20 cellular contexts compared by ENCODE assay signal in the genomic region with DNA sequence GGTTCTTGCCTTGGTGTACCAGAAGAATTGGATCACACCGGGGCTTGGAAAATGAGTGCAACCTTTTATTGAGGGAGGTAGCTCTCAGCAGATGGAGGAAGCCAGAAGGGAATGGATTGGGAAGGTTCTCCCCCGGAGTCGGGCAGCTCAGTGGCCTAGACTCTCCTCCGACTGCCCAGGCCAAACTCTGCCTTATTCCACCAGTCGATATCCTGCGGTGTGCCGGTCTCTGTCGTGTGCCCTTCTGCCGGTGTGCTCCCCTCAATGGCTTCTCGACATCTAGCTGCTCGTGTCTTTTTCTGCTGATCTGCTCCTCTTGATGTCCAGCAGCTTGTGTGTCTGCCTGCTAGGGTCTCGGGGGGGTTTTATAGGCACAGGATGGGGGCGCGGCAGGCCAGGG.
DNase-seq lines count a peak whose midpoint lies in the region; ATAC-seq, FAIRE-seq and TF ChIP-seq lines count a peak whose summit lies in the region.
"Had no signal": no experiment of that assay in that cellular context is flagged by ENCODE, and none has a peak within 500 bp of the region (broad histone marks: within the 10 kb centered on the region; RNA-seq: fewer than 3 reads in every experiment).

No MANE protein-coding gene starts in this region.

- no peak overlapping the region; the same call in 1 of the 2 replicates for H3K18ac ChIP-seq in H1 (ENCODE audit: extremely low read depth, low read length)
- H3K18ac ChIP-seq in neuronal stem cell (ENCODE audit: low read length) = no peak overlapping the region

- CTCF ChIA-PET in H1 (lab: Charles Lee; ENCODE audit: partially characterized antibody) = interaction anchor here (0.6 to 2.4 kb wide), 5 partner anchors 9 to 436 kb away, joined by 3 to 7 read pairs (median 4); no protein-coding TSS in a partner anchor
- CTCF ChIA-PET in CD4-positive, alpha-beta T cell (lab: Charles Lee) = no interaction called here

- no peaks in the 10 kb centered on the region for H3K79me2 ChIP-seq in H1 (ENCODE audit: control insufficient read depth in 1 of 2, insufficient read depth in 2 of 2, low read length in 2 of 2)

- H3K27me3 Mint-ChIP-seq in CD4-positive, alpha-beta T cell = peaks cover 77% of the 10 kb centered on the region

- no peak overlapping the region for H3K27ac Mint-ChIP-seq in CD4-positive, alpha-beta T cell
- H3K27ac Mint-ChIP-seq: B cell; CD8-positive, alpha-beta memory T cell had no signal

- no peak for ATAC-seq in CD4-positive, alpha-beta T cell (ENCODE audit: poor library complexity)
- ATAC-seq: K562 had no signal

- H4K8ac ChIP-seq in H1 (ENCODE audit: extremely low read depth, insufficient read depth, low read length) (peak overlapping the region; percentile 72), neuronal stem cell (ENCODE audit: low read depth, low read length) (no peak overlapping the region)

- H4K20me1 ChIP-seq in H1 (replicated peaks in 1 of 2; ENCODE audit: control insufficient read depth in 1 of 2, insufficient read depth in 2 of 2, low read length in 2 of 2) = no peaks in the 10 kb centered on the region
- H4K20me1 ChIP-seq: BLaER1 treated with 17β-estradiol and CSF1 and Interleukin-3, amounts not matched to agents 10 nM and 100 nM had no signal

- 0 out of 2 replicates have a peak overlapping the region, but pooled peaks have one; percentile 60 for H2BK12ac ChIP-seq in H1 (ENCODE audit: low read depth, low read length)
- no peak overlapping the region for H2BK12ac ChIP-seq in neuronal stem cell (ENCODE audit: low read length)

- no peaks in the 10 kb centered on the region for H3K23me2 ChIP-seq in H1 (ENCODE audit: low read depth, low read length)

- H2AK5ac ChIP-seq in H1 (ENCODE audit: low read depth, low read length) (no peak overlapping the region), neuronal stem cell (ENCODE audit: low read depth, low read length) (no peak overlapping the region)

- H3K27me3 ChIP-seq in HUES64 (ENCODE audit: insufficient read depth, low read length) (no peaks in the 10 kb centered on the region), H1 (replicated peaks in 1 of 4; ENCODE audit: control insufficient read depth in 3 of 4, extremely low read depth in 1 of 4, insufficient read depth in 3 of 4, low read length in 3 of 4) (no peaks in the 10 kb centered on the region), neuronal stem cell (ENCODE audit: control insufficient read depth in 3 of 3, insufficient read depth in 3 of 3, low read depth in 1 of 3, low read length in 3 of 3) (peaks cover 0 to 2% (median 0%) of the 10 kb centered on the region in 3 experiments)
- H3K27me3 ChIP-seq in CD4-positive, alpha-beta T cell (ENCODE audit: control insufficient read depth, insufficient read depth, low read length) = peaks cover 40% of the 10 kb centered on the region
- H3K27me3 ChIP-seq: BLaER1 treated with 17β-estradiol and CSF1 and Interleukin-3, amounts not matched to agents 10 nM and 100 nM had no signal

- H3K79me1 ChIP-seq in H1 (ENCODE audit: low read depth, low read length) (no peaks in the 10 kb centered on the region), neuronal stem cell (ENCODE audit: low read depth, low read length) (no peaks in the 10 kb centered on the region)

- no peak for TF ChIP-seq CTCF in H1 (IDR thresholded peaks at IDR 0.05; ENCODE audit: control extremely low read depth in 1 of 3, insufficient read depth in 1 of 3, low read depth in 1 of 3, low read length in 3 of 3)
- no peak for TF ChIP-seq CTCF in CD4-positive, alpha-beta T cell (IDR thresholded peaks at IDR 0.05)

- no peaks in the 10 kb centered on the region for H3K4me1 Mint-ChIP-seq in CD4-positive, alpha-beta T cell (ENCODE audit: low read depth)
- H3K4me1 Mint-ChIP-seq: B cell; CD8-positive, alpha-beta memory T cell had no signal

- H3K4me3 ChIP-seq in HUES64 (ENCODE audit: low read length) (peak overlapping the region; percentile 4; the same call in 1 of the 2 replicates), H1 (ENCODE audit: extremely low read depth in 1 of 4, insufficient read depth in 2 of 4, low read depth in 3 of 4, low read length in 4 of 4) (peak overlapping the region in 1 of 4 experiments; percentile 8; a peak in 1 of 8 replicates), neuronal stem cell (ENCODE audit: low read length in 2 of 2) (no peak overlapping the region)
- H3K4me3 ChIP-seq: BLaER1 treated with 17β-estradiol and CSF1 and Interleukin-3, amounts not matched to agents 10 nM and 100 nM; GM23248; HAP-1; K562 had no signal

- H3K36me3 ChIP-seq in ES-I3 (ENCODE audit: insufficient read depth, low read length) (no peaks in the 10 kb centered on the region), HUES64 (ENCODE audit: insufficient read depth, low read length) (no peaks in the 10 kb centered on the region), H1 (ENCODE audit: control insufficient read depth in 2 of 4, insufficient read depth in 4 of 4, low read length in 3 of 4) (no peaks in the 10 kb centered on the region), neuronal stem cell (replicated peaks in 1 of 2; ENCODE audit: control insufficient read depth in 2 of 2, insufficient read depth in 2 of 2, low read length in 2 of 2) (no peaks in the 10 kb centered on the region)
- H3K36me3 ChIP-seq: BLaER1 treated with 17β-estradiol and CSF1 and Interleukin-3, amounts not matched to agents 10 nM and 100 nM; HAP-1 had no signal

- no peak for FAIRE-seq in H1 (lab: Jason Lieb, UNC)
- FAIRE-seq: G401.6, GM12891, GM19239, K562 had no signal

- no peak for TF ChIP-seq RAD21 in H1 (IDR thresholded peaks at IDR 0.05 in 1 of 2, conservative IDR thresholded peaks at IDR 0.05 in 1 of 2; ENCODE audit: low read depth in 2 of 2, low read length in 2 of 2)

- 86% methylated on average over 14 of the region's 14 CpGs for WGBS in HUES64
- 82% methylated on average over 14 of the region's 14 CpGs; no CpG with 5 or more reads in 1 of the 2 experiments for WGBS in H1 (ENCODE audit: extremely low coverage in 1 of 2, insufficient coverage in 1 of 2, insufficient read length in 1 of 2, insufficient replicate concordance in 2 of 2, low coverage in 1 of 2, low lambda C conversion rate in 2 of 2, missing lambda C conversion rate in 1 of 2), 2 experiments
- no CpG with 5 or more reads among the region's 14 CpGs for WGBS in neuronal stem cell (ENCODE audit: extremely low coverage in 2 of 2, insufficient read length in 2 of 2, insufficient replicate concordance in 1 of 2), 2 donors

- H2AFZ ChIP-seq in H1 (ENCODE audit: low read length) = peak overlapping the region; percentile 84
- H2AFZ ChIP-seq in neuronal stem cell (ENCODE audit: low read length) = peak overlapping the region; percentile 8
- H2AFZ ChIP-seq: GM23248 had no signal

- H2BK120ac ChIP-seq in H1 (replicated peaks; ENCODE audit: low read depth, low read length) = no peak overlapping the region
- no peak overlapping the region for H2BK120ac ChIP-seq in neuronal stem cell (ENCODE audit: low read depth, low read length)

- POLR2A ChIA-PET in H1 (lab: Charles Lee; ENCODE audit: partially characterized antibody) = interaction anchor here (0.9 to 1.2 kb wide), 3 partner anchors 10 to 275 kb away, joined by 3 read pairs; partner anchors contain the start of gene VCP
- POLR2A ChIA-PET in CD4-positive, alpha-beta T cell (lab: Charles Lee) = no interaction called here

- H4K91ac ChIP-seq in H1 (replicated peaks; ENCODE audit: insufficient read length, low read length) (no peak overlapping the region), neuronal stem cell (ENCODE audit: low read depth, low read length, poor library complexity) (no peak overlapping the region)

- no peak for TF ChIP-seq EP300 in H1 (IDR thresholded peaks at IDR 0.05; ENCODE audit: borderline replicate concordance in 1 of 2, low read depth in 2 of 2, low read length in 2 of 2)

- H2BK5ac ChIP-seq in H1 (ENCODE audit: low read depth, low read length) (no peak overlapping the region), neuronal stem cell (ENCODE audit: low read length) (no peak overlapping the region)

- H3K9ac ChIP-seq in ES-I3 (ENCODE audit: low read depth, low read length) = peak overlapping the region; percentile 50; the same call in 1 of the 2 replicates
- H3K9ac ChIP-seq in HUES64 (ENCODE audit: low read depth, low read length) = no peak overlapping the region
- H3K9ac ChIP-seq in H1 (replicated peaks in 1 of 4; ENCODE audit: extremely low read depth in 1 of 4, low read depth in 3 of 4, low read length in 3 of 4) = no peak overlapping the region
- no peak overlapping the region for H3K9ac ChIP-seq in neuronal stem cell (ENCODE audit: low read depth, low read length, poor library complexity)
- H3K9ac ChIP-seq: BLaER1 treated with 17β-estradiol and CSF1 and Interleukin-3, amounts not matched to agents 10 nM and 100 nM; GM23248 had no signal

- no peak overlapping the region for H2BK20ac ChIP-seq in H1 (ENCODE audit: low read length)

- H3K36me3 Mint-ChIP-seq in CD4-positive, alpha-beta T cell (ENCODE audit: low read depth) = no peaks in the 10 kb centered on the region
- H3K36me3 Mint-ChIP-seq: CD8-positive, alpha-beta memory T cell had no signal

- no peak overlapping the region for H3K23ac ChIP-seq in H1 (ENCODE audit: insufficient read length)
- no peak overlapping the region for H3K23ac ChIP-seq in neuronal stem cell (ENCODE audit: low read depth, low read length, poor library complexity)

- H3K4me2 ChIP-seq in H1 (ENCODE audit: insufficient read depth in 1 of 2, low read depth in 2 of 2, low read length in 2 of 2) = peak overlapping the region; percentile 30 to 33; a peak in 2 of 4 replicates
- H3K4me2 ChIP-seq in neuronal stem cell (ENCODE audit: insufficient read depth, low read length, poor library complexity, severe bottlenecking) = no peak overlapping the region
- H3K4me2 ChIP-seq: BLaER1 treated with 17β-estradiol and CSF1 and Interleukin-3, amounts not matched to agents 10 nM and 100 nM had no signal

- H3K14ac ChIP-seq in H1 (ENCODE audit: insufficient read length) = no peak overlapping the region
- no peak overlapping the region for H3K14ac ChIP-seq in neuronal stem cell (ENCODE audit: low read length)

- H3K4ac ChIP-seq in H1 (replicated peaks; ENCODE audit: insufficient read length, low read depth, low read length) (no peak overlapping the region), neuronal stem cell (ENCODE audit: low read length) (no peak overlapping the region)

- no peak overlapping the region for H4K5ac ChIP-seq in H1 (ENCODE audit: insufficient read length, low read depth, low read length)

- H3K4me3 Mint-ChIP-seq in CD4-positive, alpha-beta T cell = no peak overlapping the region
- H3K4me3 Mint-ChIP-seq: B cell; CD8-positive, alpha-beta memory T cell had no signal

- H2BK15ac ChIP-seq in H1 (ENCODE audit: low read length) = no peak overlapping the region
- no peak overlapping the region for H2BK15ac ChIP-seq in neuronal stem cell (ENCODE audit: low read length)

- H3K9me3 Mint-ChIP-seq in CD4-positive, alpha-beta T cell = no peaks in the 10 kb centered on the region
- H3K9me3 Mint-ChIP-seq: CD8-positive, alpha-beta memory T cell had no signal

- intact Hi-C loops in CD4-positive, alpha-beta T cell (cut with DNase I, micrococcal nuclease) = no loop called here

- H3K4me1 ChIP-seq in ES-I3 (ENCODE audit: insufficient read depth, low read length) (0 out of 2 replicates have a peak, but pooled peaks cover 7% of the 10 kb centered on the region), HUES64 (ENCODE audit: insufficient read depth, low read length) (peaks cover 7% of the 10 kb centered on the region; the same call in 1 of the 2 replicates), H1 (replicated peaks in 1 of 4; ENCODE audit: control insufficient read depth in 3 of 4, insufficient read depth in 4 of 4, low read length in 3 of 4) (peaks cover 0 to 3% (median 0%) of the 10 kb centered on the region in 4 experiments; a peak in 1 of 7 replicates), neuronal stem cell (ENCODE audit: control insufficient read depth in 2 of 2, insufficient read depth in 1 of 2, low read depth in 1 of 2, low read length in 2 of 2) (no peaks in the 10 kb centered on the region)
- H3K4me1 ChIP-seq: Caco-2, HAP-1 had no signal

- no peak overlapping the region for H3K27ac ChIP-seq in HUES64 (ENCODE audit: low read depth, low read length)
- no peak overlapping the region for H3K27ac ChIP-seq in H1 (ENCODE audit: low read depth, low read length)
- H3K27ac ChIP-seq in neuronal stem cell (replicated peaks; ENCODE audit: low read length) = no peak overlapping the region
- no peak overlapping the region for H3K27ac ChIP-seq in CD4-positive, alpha-beta T cell (ENCODE audit: low read depth, low read length)
- H3K27ac ChIP-seq: BLaER1 treated with 17β-estradiol and CSF1 and Interleukin-3, amounts not matched to agents 10 nM and 100 nM; GM23248 had no signal

- no peaks in the 10 kb centered on the region for H3K9me3 ChIP-seq in ES-I3 (ENCODE audit: control insufficient read depth, insufficient read depth, low read length)
- H3K9me3 ChIP-seq in HUES64 (ENCODE audit: insufficient read depth, low read depth, low read length) = no peaks in the 10 kb centered on the region
- H3K9me3 ChIP-seq in H1 (ENCODE audit: insufficient read depth in 2 of 2, low read depth in 1 of 2, low read length in 1 of 2) = no peaks in the 10 kb centered on the region
- H3K9me3 ChIP-seq in neuronal stem cell (replicated peaks in 1 of 2; ENCODE audit: control insufficient read depth in 2 of 2, insufficient read depth in 1 of 2, low read depth in 1 of 2, low read length in 2 of 2) = no peaks in the 10 kb centered on the region
- no peaks in the 10 kb centered on the region for H3K9me3 ChIP-seq in CD4-positive, alpha-beta T cell (ENCODE audit: control insufficient read depth, low read length)
- H3K9me3 ChIP-seq: Caco-2, HAP-1 had no signal

- no peak for TF ChIP-seq POLR2A in H1 (IDR thresholded peaks at IDR 0.05; ENCODE audit: control extremely low read depth in 1 of 2, low read depth in 2 of 2, low read length in 2 of 2)

- DNase-seq in H1 (ENCODE audit: low read depth in 1 of 2, low spot score in 2 of 2) (no peak), neuronal stem cell (ENCODE audit: low spot score) (no peak), D341Med (ENCODE audit: low spot score) (no peak), AG08396 (ENCODE audit: low spot score) (no peak)
- DNase-seq in CD4-positive, alpha-beta T cell = no peak
- DNase-seq: 8988T; Caco-2; CD8-positive, alpha-beta memory T cell; DMS79 treated with DMSO at 0.1 percent for 48 hours; EL; GM23248 had no signal

- no peak overlapping the region for H3K56ac ChIP-seq in H1 (replicated peaks; ENCODE audit: insufficient read length, low read depth, low read length)
